Comparison of ENCODE assay signal across 8 cellular contexts in the genomic region with DNA sequence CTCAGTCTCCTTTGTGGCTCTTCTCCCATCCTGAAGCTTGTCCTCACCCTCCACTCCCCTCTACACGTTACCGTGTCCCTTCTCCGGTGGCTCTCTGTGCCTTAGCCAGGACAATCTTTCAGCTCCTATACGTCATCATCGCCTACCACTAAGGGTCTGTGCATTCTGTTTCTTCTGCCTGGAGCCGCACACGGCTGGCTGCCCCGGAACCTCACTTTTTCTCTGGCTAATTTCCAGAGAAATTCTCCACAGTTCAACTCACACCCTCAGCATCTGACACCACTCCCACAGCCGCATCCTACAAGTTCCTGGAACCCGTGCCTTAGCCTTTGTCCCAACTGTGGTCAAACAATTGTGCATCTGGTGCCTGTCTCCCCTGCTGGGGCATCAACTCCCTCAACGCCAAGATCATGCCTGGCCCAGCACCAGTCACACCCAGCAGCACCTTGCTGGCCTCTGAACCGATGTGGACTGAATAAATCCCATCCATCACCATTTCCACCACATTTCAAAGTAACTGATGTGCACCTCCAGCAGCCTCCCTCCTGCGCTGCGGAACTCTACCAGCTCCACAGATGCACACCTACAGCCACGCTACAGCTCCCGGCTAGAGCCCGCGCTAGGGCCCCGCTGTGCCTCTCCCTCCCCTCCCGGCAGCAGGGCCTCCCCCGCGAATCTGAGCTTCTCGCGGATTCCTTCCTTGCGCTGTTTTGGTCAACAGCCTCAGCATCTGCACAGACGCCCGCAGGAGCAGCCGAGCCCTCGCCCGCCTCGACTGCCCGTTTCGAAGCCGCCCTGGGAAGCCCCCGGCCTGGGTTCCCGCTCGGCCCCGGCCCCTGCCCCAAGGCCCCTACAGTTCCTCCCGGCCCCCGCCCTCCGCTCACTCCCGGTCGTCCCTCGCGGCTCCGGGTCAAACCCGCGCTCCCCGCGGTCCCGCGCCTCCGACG. TPM values are rescaled to one million over a fixed set of nuclear protein-coding genes. Genes with fewer than 3 reads are reported as not detected.
DNase-seq lines count a peak whose midpoint lies in the region; ATAC-seq, FAIRE-seq and TF ChIP-seq lines count a peak whose summit lies in the region.

No MANE protein-coding gene starts in this region.

- ATAC-seq in GM21381 (IDR thresholded peaks at IDR 0.05; ENCODE audit: unreplicated experiment) = peak; percentile 19
- peak; percentile 21 for ATAC-seq in SK-N-SH treated with all-trans-retinoic acid at 6 μM for 48 hours
- peak; percentile 6 for ATAC-seq in K562

- no peaks in the 10 kb centered on the region for H3K9me3 ChIP-seq in K562 (replicated peaks; ENCODE audit: control insufficient read depth, insufficient read depth, low read depth, low read length)

- intact Hi-C loops in K562 (cut with micrococcal nuclease) = no loop called here

- no TSS peak for BruUV-seq in K562 (replicated peaks; lab: Mats Ljungman, UMichigan)

- peak overlapping the region; percentile 88; the same call in 2 of the 3 replicates for H3K27ac ChIP-seq in K562 (ENCODE audit: extremely low read depth, low read depth, low read length)

- H3K4me1 ChIP-seq in K562 (replicated peaks in 1 of 2; ENCODE audit: control insufficient read depth in 2 of 2, insufficient read depth in 2 of 2, low read length in 2 of 2) = peaks cover 18 to 36% of the 10 kb centered on the region in 2 experiments

- peaks cover 94% of the 10 kb centered on the region for H3K79me2 ChIP-seq in K562 (ENCODE audit: control insufficient read depth, insufficient read depth, low read length)

- POLR2A ChIA-PET in K562 (lab: Yijun Ruan, JAX) = interaction anchor here (0.6 to 1.3 kb wide), 6 partner anchors 8 to 14 kb away, joined by 3 to 8 read pairs (median 3); no protein-coding TSS in a partner anchor

- H2AFZ ChIP-seq in K562 (ENCODE audit: low read depth, low read length) = peak overlapping the region; percentile 74

- no peaks in the 10 kb centered on the region for H3K27me3 ChIP-seq in K562 (ENCODE audit: control insufficient read depth in 2 of 2, insufficient read depth in 2 of 2, low read length in 2 of 2)

- FAIRE-seq in K562 (lab: Jason Lieb, UNC) = no peak

- DNase-seq in COR-L47 (lab: John Stamatoyannopoulos, UW) (peak; percentile 59), HS-5 (ENCODE audit: low read depth) (peak; percentile 9), K562 (ENCODE audit: extremely low read depth in 1 of 4, low spot score in 3 of 4) (peak; percentile 31 to 47 (median 36)), iris pigment epithelial cell (ENCODE audit: low read depth) (peak; percentile 68), foreskin melanocyte (no peak)
- peak; percentile 30 for DNase-seq in stimulated activated CD4-positive, alpha-beta T cell treated with anti-CD3 and anti-CD28 coated beads, Interleukin-12 subunit alpha, Interleukin-12 subunit beta, amount 100 ng/mL, for 4 hours

- H3K36me3 ChIP-seq in K562 (ENCODE audit: control insufficient read depth, insufficient read depth, low read length) = peaks cover 25% of the 10 kb centered on the region; the same call in 2 of the 3 replicates

- no peak for TF ChIP-seq RAD21 in K562 (CRISPR knock-in tag; conservative IDR thresholded peaks at IDR 0.05 in 1 of 2, IDR thresholded peaks at IDR 0.05 in 1 of 2)

- TF ChIP-seq POLR2A in K562 (conservative IDR thresholded peaks at IDR 0.05) = no peak

- peak overlapping the region; percentile 87 to 93 for H3K9ac ChIP-seq in K562 (ENCODE audit: insufficient read depth in 1 of 2, low read depth in 2 of 2, low read length in 2 of 2)

- CTCF ChIA-PET in K562 (lab: Yijun Ruan, JAX; ENCODE audit: low intra/inter-chr PET ratio) = no interaction called here

- WGBS in K562 (ENCODE audit: insufficient coverage, low coverage, missing lambda C conversion rate) = 2% methylated on average over 23 of the region's 54 CpGs

- in situ Hi-C loops in K562 (cut with MboI) = loop anchor here (10.0 kb wide), 1 partner anchor 235 kb away; no protein-coding TSS in a partner anchor

- 0 out of 6 replicates have a peak, but pooled peaks of 1 of the 3 experiments have one; percentile 5 for TF ChIP-seq CTCF in K562 (IDR thresholded peaks at IDR 0.05 in 2 of 3, conservative IDR thresholded peaks at IDR 0.05 in 1 of 3; ENCODE audit: insufficient read depth in 2 of 3, low read depth in 1 of 3, low read length in 3 of 3)

- peaks cover 6% of the 10 kb centered on the region for H3K9me1 ChIP-seq in K562 (ENCODE audit: control insufficient read depth, insufficient read depth, low read length)

- peak overlapping the region; percentile 91 for H3K4me2 ChIP-seq in K562 (ENCODE audit: insufficient read depth, low read length)

- peak overlapping the region; percentile 89 for H3K4me3 ChIP-seq in K562

- no peak for TF ChIP-seq EP300 in K562 (IDR thresholded peaks at IDR 0.05; ENCODE audit: low read length)

- H4K20me1 ChIP-seq in K562 (replicated peaks; ENCODE audit: control insufficient read depth, insufficient read depth, low read length) = peaks cover 6% of the 10 kb centered on the region

TF ChIP-seq in SK-N-SH treated with all-trans-retinoic acid at 6 μM for 48 hours, 23 proteins besides CTCF, POLR2A, EP300 and RAD21 (continues in another document):
- no peak for TF ChIP-seq GLIS3 (CRISPR knock-in tag; IDR thresholded peaks at IDR 0.05)
- no peak for TF ChIP-seq PPARA (CRISPR knock-in tag; IDR thresholded peaks at IDR 0.05; ENCODE audit: borderline replicate concordance)
- TF ChIP-seq ZNF8 (CRISPR knock-in tag; IDR thresholded peaks at IDR 0.05) = no peak
- TF ChIP-seq ZNF70 (CRISPR knock-in tag; IDR thresholded peaks at IDR 0.05) = no peak
- no peak for TF ChIP-seq CSDC2 (CRISPR knock-in tag; IDR thresholded peaks at IDR 0.05)

TF ChIP-seq in K562, 482 proteins besides CTCF, POLR2A, EP300 and RAD21 (continues in another document):
- TF ChIP-seq HDAC2 (IDR thresholded peaks at IDR 0.05) (0 out of 2 replicates have a peak, but pooled peaks have one; percentile 9), EGR1 (conservative IDR thresholded peaks at IDR 0.05) (0 out of 2 replicates have a peak, but pooled peaks have one; percentile 20), LCOR (CRISPR knock-in tag; IDR thresholded peaks at IDR 0.05) (no peak), CREM (IDR thresholded peaks at IDR 0.05; ENCODE audit: low read depth) (peak; percentile 24; the same call in 1 of the 2 replicates), SAP30 (IDR thresholded peaks at IDR 0.05; ENCODE audit: borderline replicate concordance, insufficient read depth, low read depth, low read length, poor library complexity, severe bottlenecking) (peak; percentile 54)

RNA-seq across cellular contexts. Expression of gene DCUN1D2, which starts 0.7 kb away (rescaled TPM):
- 59.2 and 77.8 TPM in 2 replicates for total RNA-seq in K562 (2011; cell fraction: chromatin; rRNA removed; ENCODE audit: low replicate concordance)
- 25.3 and 28.3 TPM in 2 replicates for total RNA-seq in K562 (2011; cell fraction: nucleolus; rRNA removed)
- 33.1 and 34.6 TPM in 2 replicates for total RNA-seq in K562 (2011; cell fraction: nucleoplasm; rRNA removed)
- total RNA-seq in K562 (2014; rRNA removed) = 9.7 and 13.3 TPM in 2 replicates
- 10.0 and 11.1 TPM in 2 replicates for total RNA-seq in K562 (2014; rRNA removed; fragmentation: Illumina TruSeq; extraction: Trizol)
- total RNA-seq in K562 (2015; rRNA removed; fragmentation: Illumina TruSeq; extraction: Trizol) = 10.0 and 10.9 TPM in 2 replicates
- 12.1 and 16.8 TPM in 2 replicates for total RNA-seq in K562 (2021)
- 9.9 and 12.9 TPM in 2 replicates for polyA plus RNA-seq in K562 (2011; rRNA removed)
- 9.1 and 10.1 TPM in 2 replicates for polyA plus RNA-seq in K562 (2011; cell fraction: cytosol; rRNA removed)
- 19.2 and 27.0 TPM in 2 replicates for polyA plus RNA-seq in K562 (2011; cell fraction: nucleus; rRNA removed)
- polyA plus RNA-seq in K562 (2012) = 9.2 and 9.6 TPM in 2 replicates
- polyA plus RNA-seq in K562 (2014; fragmentation: Illumina TruSeq; extraction: Trizol) = 11.6 and 12.0 TPM in 2 replicates
- 1 to 10 TPM; 2.1 to 2.2 TPM for polyA plus RNA-seq in K562 (2014; fragmentation: Nextera tagmentation; extraction: Ambion mirVana)
- polyA plus RNA-seq in K562 (2014; rRNA removed) = 15.8 and 16.7 TPM in 2 replicates
- 17.1 and 18.5 TPM in 2 replicates for polyA minus RNA-seq in K562 (2011; rRNA and poly(A)+ RNA removed)
- 4.5 and 4.9 TPM in 2 replicates for polyA minus RNA-seq in K562 (2011; cell fraction: cytosol; rRNA and poly(A)+ RNA removed)
- polyA minus RNA-seq in K562 (2011; cell fraction: nucleus; rRNA and poly(A)+ RNA removed) = 8.6 and 10.1 TPM in 2 replicates

RNA-seq across cellular contexts. Expression of gene ADPRHL1, which starts 36.5 kb away (rescaled TPM):
- total RNA-seq in K562 (2011; cell fraction: chromatin; rRNA removed; ENCODE audit: low replicate concordance) = 0.32 and 0.46 TPM in 2 replicates
- 1.3 and 1.5 TPM in 2 replicates for total RNA-seq in K562 (2011; cell fraction: nucleolus; rRNA removed)
- 0.37 TPM in 1 of 2 replicates, not detected in the other for total RNA-seq in K562 (2011; cell fraction: nucleoplasm; rRNA removed)
- total RNA-seq in K562 (2014; rRNA removed) (0.27 and 0.49 TPM in 2 replicates), K562 (2014; rRNA removed; fragmentation: Illumina TruSeq; extraction: Trizol) (0.35 and 0.55 TPM in 2 replicates), K562 (2015; rRNA removed; fragmentation: Illumina TruSeq; extraction: Trizol) (0.68 and 0.76 TPM in 2 replicates), K562 (2021) (0.31 and 0.54 TPM in 2 replicates)
- polyA plus RNA-seq in K562 (2011; rRNA removed) (0.29 and 0.38 TPM in 2 replicates), K562 (2014; fragmentation: Illumina TruSeq; extraction: Trizol) (0.19 and 0.43 TPM in 2 replicates), K562 (2014; fragmentation: Nextera tagmentation; extraction: Ambion mirVana) (under 1 TPM in 1 of 2 experiments, not detected in 1; 0.06 TPM), K562 (2014; rRNA removed) (0.49 and 0.58 TPM in 2 replicates)
- 0.37 and 0.52 TPM in 2 replicates for polyA plus RNA-seq in K562 (2011; cell fraction: cytosol; rRNA removed)
- 0.29 and 0.53 TPM in 2 replicates for polyA plus RNA-seq in K562 (2011; cell fraction: nucleus; rRNA removed)
- polyA plus RNA-seq in K562 (2012) = 0.73 and 0.97 TPM in 2 replicates
- polyA minus RNA-seq in K562 (2011; rRNA and poly(A)+ RNA removed) = 0.18 and 0.21 TPM in 2 replicates
- polyA minus RNA-seq in K562 (2011; cell fraction: cytosol; rRNA and poly(A)+ RNA removed) = 0.76 TPM in 1 of 2 replicates, not detected in the other
- 0.54 and 1.00 TPM in 2 replicates for polyA minus RNA-seq in K562 (2011; cell fraction: nucleus; rRNA and poly(A)+ RNA removed)
